1 cellular context compared by ENCODE assay signal in the genomic region with DNA sequence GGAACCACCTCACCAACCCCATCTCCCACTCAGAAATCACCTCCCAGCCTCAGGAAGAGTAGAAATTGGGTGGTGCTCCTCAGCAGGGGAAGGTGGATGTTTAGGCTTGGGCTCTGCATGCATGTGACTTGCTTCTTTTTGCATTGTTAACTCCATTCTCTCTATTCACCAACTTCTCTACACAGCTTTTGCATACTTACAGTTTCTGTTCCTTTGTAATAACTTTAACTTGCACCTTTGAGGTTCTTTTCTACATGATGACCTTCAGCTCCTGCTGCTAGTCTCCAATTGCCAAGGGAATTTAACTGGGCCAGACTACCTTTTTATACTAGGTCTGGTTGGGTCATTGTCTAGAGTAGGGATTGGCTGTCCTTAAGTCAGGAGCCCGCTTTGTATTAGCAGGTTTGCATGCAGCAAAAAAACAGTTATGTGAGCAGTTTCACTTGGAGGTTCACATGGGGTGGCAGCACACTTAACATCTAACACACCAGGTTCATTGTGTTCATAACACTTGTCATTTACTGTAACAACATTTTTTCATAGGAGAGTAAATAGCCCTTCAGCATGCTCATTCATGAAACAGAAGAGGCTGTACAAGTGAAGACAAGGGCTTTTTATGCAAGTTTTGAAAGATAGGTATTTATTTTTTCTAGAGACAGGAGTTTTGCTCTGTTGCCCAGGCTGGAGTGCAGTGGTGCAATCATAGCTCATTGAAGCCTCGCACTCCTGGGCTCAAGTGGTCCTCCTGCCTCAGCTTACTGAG.
TF ChIP-seq lines count a peak whose summit lies in the region.

No MANE protein-coding gene starts in this region.

TF ChIP-seq in HepG2, 621 proteins besides CTCF, POLR2A, EP300 and RAD21 (continued from another document and continues in another):
- TF ChIP-seq, protein P1, sequence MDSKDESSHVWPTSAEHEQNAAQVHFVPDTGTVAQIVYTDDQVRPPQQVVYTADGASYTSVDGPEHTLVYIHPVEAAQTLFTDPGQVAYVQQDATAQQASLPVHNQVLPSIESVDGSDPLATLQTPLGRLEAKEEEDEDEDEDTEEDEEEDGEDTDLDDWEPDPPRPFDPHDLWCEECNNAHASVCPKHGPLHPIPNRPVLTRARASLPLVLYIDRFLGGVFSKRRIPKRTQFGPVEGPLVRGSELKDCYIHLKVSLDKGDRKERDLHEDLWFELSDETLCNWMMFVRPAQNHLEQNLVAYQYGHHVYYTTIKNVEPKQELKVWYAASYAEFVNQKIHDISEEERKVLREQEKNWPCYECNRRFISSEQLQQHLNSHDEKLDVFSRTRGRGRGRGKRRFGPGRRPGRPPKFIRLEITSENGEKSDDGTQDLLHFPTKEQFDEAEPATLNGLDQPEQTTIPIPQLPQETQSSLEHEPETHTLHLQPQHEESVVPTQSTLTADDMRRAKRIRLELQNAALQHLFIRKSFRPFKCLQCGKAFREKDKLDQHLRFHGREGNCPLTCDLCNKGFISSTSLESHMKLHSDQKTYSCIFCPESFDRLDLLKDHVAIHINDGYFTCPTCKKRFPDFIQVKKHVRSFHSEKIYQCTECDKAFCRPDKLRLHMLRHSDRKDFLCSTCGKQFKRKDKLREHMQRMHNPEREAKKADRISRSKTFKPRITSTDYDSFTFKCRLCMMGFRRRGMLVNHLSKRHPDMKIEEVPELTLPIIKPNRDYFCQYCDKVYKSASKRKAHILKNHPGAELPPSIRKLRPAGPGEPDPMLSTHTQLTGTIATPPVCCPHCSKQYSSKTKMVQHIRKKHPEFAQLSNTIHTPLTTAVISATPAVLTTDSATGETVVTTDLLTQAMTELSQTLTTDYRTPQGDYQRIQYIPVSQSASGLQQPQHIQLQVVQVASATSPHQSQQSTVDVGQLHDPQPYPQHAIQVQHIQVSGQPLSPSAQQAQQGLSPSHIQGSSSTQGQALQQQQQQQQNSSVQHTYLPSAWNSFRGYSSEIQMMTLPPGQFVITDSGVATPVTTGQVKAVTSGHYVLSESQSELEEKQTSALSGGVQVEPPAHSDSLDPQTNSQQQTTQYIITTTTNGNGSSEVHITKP (CRISPR knock-in tag; IDR thresholded peaks at IDR 0.05; ENCODE audit: low read depth) = no peak
- TF ChIP-seq RFXAP (CRISPR knock-in tag; IDR thresholded peaks at IDR 0.05; ENCODE audit: borderline replicate concordance) (no peak), FOXA3 (CRISPR knock-in tag; IDR thresholded peaks at IDR 0.05) (peak; percentile 47), EZH2 (conservative IDR thresholded peaks at IDR 0.05; ENCODE audit: low read depth, low read length) (no peak), SNRNP70 (IDR thresholded peaks at IDR 0.05; ENCODE audit: low read depth, low read length) (no peak), PHF8 (CRISPR knock-in tag; IDR thresholded peaks at IDR 0.05) (no peak), BRD4 (CRISPR knock-in tag; IDR thresholded peaks at IDR 0.05) (no peak), JUNB (CRISPR knock-in tag; IDR thresholded peaks at IDR 0.05; ENCODE audit: borderline replicate concordance) (no peak), SP140L (CRISPR knock-in tag; IDR thresholded peaks at IDR 0.05; ENCODE audit: borderline replicate concordance) (no peak), CREM (IDR thresholded peaks at IDR 0.05) (peak; percentile 28; the same call in 1 of the 2 replicates), CREM (CRISPR knock-in tag; IDR thresholded peaks at IDR 0.05) (no peak), ZNF761 (CRISPR knock-in tag; conservative IDR thresholded peaks at IDR 0.05) (no peak), ZNF232 (CRISPR knock-in tag; IDR thresholded peaks at IDR 0.05; ENCODE audit: borderline replicate concordance) (no peak), SATB2 (CRISPR knock-in tag; IDR thresholded peaks at IDR 0.05) (no peak), KDM6A (CRISPR knock-in tag; IDR thresholded peaks at IDR 0.05; ENCODE audit: low read depth) (peak; percentile 15; the same call in 1 of the 2 replicates), ZNF343 (CRISPR knock-in tag; IDR thresholded peaks at IDR 0.05) (0 out of 2 replicates have a peak, but pooled peaks have one; percentile 46), SOX5 (CRISPR knock-in tag; IDR thresholded peaks at IDR 0.05; ENCODE audit: borderline replicate concordance) (peak; percentile 64), NCOA1 (CRISPR knock-in tag; IDR thresholded peaks at IDR 0.05) (no peak), ZNF644 (CRISPR knock-in tag; IDR thresholded peaks at IDR 0.05; ENCODE audit: low read depth) (no peak), ZMYM4 (CRISPR knock-in tag; IDR thresholded peaks at IDR 0.05) (no peak), ZNF225 (CRISPR knock-in tag; IDR thresholded peaks at IDR 0.05) (no peak), ZNF496 (CRISPR knock-in tag; IDR thresholded peaks at IDR 0.05; ENCODE audit: insufficient replicate concordance) (no peak), FOXA1 (IDR thresholded peaks at IDR 0.05) (no peak), FOXA1 (CRISPR knock-in tag; IDR thresholded peaks at IDR 0.05) (peak; percentile 60; the same call in 1 of the 2 replicates)
- TF ChIP-seq, protein P2, sequence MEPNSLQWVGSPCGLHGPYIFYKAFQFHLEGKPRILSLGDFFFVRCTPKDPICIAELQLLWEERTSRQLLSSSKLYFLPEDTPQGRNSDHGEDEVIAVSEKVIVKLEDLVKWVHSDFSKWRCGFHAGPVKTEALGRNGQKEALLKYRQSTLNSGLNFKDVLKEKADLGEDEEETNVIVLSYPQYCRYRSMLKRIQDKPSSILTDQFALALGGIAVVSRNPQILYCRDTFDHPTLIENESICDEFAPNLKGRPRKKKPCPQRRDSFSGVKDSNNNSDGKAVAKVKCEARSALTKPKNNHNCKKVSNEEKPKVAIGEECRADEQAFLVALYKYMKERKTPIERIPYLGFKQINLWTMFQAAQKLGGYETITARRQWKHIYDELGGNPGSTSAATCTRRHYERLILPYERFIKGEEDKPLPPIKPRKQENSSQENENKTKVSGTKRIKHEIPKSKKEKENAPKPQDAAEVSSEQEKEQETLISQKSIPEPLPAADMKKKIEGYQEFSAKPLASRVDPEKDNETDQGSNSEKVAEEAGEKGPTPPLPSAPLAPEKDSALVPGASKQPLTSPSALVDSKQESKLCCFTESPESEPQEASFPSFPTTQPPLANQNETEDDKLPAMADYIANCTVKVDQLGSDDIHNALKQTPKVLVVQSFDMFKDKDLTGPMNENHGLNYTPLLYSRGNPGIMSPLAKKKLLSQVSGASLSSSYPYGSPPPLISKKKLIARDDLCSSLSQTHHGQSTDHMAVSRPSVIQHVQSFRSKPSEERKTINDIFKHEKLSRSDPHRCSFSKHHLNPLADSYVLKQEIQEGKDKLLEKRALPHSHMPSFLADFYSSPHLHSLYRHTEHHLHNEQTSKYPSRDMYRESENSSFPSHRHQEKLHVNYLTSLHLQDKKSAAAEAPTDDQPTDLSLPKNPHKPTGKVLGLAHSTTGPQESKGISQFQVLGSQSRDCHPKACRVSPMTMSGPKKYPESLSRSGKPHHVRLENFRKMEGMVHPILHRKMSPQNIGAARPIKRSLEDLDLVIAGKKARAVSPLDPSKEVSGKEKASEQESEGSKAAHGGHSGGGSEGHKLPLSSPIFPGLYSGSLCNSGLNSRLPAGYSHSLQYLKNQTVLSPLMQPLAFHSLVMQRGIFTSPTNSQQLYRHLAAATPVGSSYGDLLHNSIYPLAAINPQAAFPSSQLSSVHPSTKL (CRISPR knock-in tag; IDR thresholded peaks at IDR 0.05) = peak; percentile 17; the same call in 1 of the 2 replicates
- TF ChIP-seq, protein P3, sequence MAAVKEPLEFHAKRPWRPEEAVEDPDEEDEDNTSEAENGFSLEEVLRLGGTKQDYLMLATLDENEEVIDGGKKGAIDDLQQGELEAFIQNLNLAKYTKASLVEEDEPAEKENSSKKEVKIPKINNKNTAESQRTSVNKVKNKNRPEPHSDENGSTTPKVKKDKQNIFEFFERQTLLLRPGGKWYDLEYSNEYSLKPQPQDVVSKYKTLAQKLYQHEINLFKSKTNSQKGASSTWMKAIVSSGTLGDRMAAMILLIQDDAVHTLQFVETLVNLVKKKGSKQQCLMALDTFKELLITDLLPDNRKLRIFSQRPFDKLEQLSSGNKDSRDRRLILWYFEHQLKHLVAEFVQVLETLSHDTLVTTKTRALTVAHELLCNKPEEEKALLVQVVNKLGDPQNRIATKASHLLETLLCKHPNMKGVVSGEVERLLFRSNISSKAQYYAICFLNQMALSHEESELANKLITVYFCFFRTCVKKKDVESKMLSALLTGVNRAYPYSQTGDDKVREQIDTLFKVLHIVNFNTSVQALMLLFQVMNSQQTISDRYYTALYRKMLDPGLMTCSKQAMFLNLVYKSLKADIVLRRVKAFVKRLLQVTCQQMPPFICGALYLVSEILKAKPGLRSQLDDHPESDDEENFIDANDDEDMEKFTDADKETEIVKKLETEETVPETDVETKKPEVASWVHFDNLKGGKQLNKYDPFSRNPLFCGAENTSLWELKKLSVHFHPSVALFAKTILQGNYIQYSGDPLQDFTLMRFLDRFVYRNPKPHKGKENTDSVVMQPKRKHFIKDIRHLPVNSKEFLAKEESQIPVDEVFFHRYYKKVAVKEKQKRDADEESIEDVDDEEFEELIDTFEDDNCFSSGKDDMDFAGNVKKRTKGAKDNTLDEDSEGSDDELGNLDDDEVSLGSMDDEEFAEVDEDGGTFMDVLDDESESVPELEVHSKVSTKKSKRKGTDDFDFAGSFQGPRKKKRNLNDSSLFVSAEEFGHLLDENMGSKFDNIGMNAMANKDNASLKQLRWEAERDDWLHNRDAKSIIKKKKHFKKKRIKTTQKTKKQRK (IDR thresholded peaks at IDR 0.05; ENCODE audit: low read length) = no peak
- TF ChIP-seq, protein P4, sequence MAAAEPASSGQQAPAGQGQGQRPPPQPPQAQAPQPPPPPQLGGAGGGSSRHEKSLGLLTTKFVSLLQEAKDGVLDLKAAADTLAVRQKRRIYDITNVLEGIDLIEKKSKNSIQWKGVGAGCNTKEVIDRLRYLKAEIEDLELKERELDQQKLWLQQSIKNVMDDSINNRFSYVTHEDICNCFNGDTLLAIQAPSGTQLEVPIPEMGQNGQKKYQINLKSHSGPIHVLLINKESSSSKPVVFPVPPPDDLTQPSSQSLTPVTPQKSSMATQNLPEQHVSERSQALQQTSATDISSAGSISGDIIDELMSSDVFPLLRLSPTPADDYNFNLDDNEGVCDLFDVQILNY (CRISPR knock-in tag; conservative IDR thresholded peaks at IDR 0.05) = no peak
- TF ChIP-seq, protein P5, sequence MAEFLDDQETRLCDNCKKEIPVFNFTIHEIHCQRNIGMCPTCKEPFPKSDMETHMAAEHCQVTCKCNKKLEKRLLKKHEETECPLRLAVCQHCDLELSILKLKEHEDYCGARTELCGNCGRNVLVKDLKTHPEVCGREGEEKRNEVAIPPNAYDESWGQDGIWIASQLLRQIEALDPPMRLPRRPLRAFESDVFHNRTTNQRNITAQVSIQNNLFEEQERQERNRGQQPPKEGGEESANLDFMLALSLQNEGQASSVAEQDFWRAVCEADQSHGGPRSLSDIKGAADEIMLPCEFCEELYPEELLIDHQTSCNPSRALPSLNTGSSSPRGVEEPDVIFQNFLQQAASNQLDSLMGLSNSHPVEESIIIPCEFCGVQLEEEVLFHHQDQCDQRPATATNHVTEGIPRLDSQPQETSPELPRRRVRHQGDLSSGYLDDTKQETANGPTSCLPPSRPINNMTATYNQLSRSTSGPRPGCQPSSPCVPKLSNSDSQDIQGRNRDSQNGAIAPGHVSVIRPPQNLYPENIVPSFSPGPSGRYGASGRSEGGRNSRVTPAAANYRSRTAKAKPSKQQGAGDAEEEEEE (CRISPR knock-in tag; IDR thresholded peaks at IDR 0.05; ENCODE audit: borderline replicate concordance) = no peak
- TF ChIP-seq, protein P6, sequence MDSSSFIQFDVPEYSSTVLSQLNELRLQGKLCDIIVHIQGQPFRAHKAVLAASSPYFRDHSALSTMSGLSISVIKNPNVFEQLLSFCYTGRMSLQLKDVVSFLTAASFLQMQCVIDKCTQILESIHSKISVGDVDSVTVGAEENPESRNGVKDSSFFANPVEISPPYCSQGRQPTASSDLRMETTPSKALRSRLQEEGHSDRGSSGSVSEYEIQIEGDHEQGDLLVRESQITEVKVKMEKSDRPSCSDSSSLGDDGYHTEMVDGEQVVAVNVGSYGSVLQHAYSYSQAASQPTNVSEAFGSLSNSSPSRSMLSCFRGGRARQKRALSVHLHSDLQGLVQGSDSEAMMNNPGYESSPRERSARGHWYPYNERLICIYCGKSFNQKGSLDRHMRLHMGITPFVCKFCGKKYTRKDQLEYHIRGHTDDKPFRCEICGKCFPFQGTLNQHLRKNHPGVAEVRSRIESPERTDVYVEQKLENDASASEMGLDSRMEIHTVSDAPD (CRISPR knock-in tag; IDR thresholded peaks at IDR 0.05) = no peak
- TF ChIP-seq, protein P7, sequence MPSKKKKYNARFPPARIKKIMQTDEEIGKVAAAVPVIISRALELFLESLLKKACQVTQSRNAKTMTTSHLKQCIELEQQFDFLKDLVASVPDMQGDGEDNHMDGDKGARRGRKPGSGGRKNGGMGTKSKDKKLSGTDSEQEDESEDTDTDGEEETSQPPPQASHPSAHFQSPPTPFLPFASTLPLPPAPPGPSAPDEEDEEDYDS (CRISPR knock-in tag; IDR thresholded peaks at IDR 0.05) = no peak
- TF ChIP-seq, protein P8, sequence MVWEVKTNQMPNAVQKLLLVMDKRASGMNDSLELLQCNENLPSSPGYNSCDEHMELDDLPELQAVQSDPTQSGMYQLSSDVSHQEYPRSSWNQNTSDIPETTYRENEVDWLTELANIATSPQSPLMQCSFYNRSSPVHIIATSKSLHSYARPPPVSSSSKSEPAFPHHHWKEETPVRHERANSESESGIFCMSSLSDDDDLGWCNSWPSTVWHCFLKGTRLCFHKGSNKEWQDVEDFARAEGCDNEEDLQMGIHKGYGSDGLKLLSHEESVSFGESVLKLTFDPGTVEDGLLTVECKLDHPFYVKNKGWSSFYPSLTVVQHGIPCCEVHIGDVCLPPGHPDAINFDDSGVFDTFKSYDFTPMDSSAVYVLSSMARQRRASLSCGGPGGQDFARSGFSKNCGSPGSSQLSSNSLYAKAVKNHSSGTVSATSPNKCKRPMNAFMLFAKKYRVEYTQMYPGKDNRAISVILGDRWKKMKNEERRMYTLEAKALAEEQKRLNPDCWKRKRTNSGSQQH (CRISPR knock-in tag; IDR thresholded peaks at IDR 0.05; ENCODE audit: low read depth) = no peak
- TF ChIP-seq, protein P9, sequence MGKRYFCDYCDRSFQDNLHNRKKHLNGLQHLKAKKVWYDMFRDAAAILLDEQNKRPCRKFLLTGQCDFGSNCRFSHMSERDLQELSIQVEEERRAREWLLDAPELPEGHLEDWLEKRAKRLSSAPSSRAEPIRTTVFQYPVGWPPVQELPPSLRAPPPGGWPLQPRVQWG (CRISPR knock-in tag; IDR thresholded peaks at IDR 0.05; ENCODE audit: borderline replicate concordance, low read depth) = no peak
- TF ChIP-seq, protein P10, sequence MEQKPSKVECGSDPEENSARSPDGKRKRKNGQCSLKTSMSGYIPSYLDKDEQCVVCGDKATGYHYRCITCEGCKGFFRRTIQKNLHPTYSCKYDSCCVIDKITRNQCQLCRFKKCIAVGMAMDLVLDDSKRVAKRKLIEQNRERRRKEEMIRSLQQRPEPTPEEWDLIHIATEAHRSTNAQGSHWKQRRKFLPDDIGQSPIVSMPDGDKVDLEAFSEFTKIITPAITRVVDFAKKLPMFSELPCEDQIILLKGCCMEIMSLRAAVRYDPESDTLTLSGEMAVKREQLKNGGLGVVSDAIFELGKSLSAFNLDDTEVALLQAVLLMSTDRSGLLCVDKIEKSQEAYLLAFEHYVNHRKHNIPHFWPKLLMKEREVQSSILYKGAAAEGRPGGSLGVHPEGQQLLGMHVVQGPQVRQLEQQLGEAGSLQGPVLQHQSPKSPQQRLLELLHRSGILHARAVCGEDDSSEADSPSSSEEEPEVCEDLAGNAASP (CRISPR knock-in tag; IDR thresholded peaks at IDR 0.05; ENCODE audit: borderline replicate concordance) = no peak
